Comparison of ENCODE assay signal across 7 cellular contexts in genomic region chr6:44221291-44221960, GRCh38. TPM values are rescaled to one million over a fixed set of nuclear protein-coding genes. Genes with fewer than 3 reads are reported as not detected.
DNase-seq lines count a peak whose midpoint lies in the region; ATAC-seq and TF ChIP-seq lines count a peak whose summit lies in the region.

No MANE protein-coding gene starts in this region.

- intact Hi-C loops in activated CD4-positive, alpha-beta T cell treated with anti-CD3 and anti-CD28 coated beads, Interleukin-2, amount 10 ng/mL, durations not matched to agents 24 days and 14 days (cut with micrococcal nuclease) = loop anchor here (1.0 to 5.0 kb wide), 3 partner anchors 17 to 116 kb away; no protein-coding TSS in a partner anchor

- WGBS in lung, 2 donors = 7 to 11% methylated on average over 4 of the region's 4 CpGs

- H3K27ac ChIP-seq in lung (ENCODE audit: low read depth in 1 of 2, low read length in 1 of 2) = peak overlapping the region; percentile 68 to 87

- no peak overlapping the region for H3K4me3 Mint-ChIP-seq in activated CD4-positive, alpha-beta T cell treated with anti-CD3 and anti-CD28 coated beads, Interleukin-2, amount 10 ng/mL, durations not matched to agents 24 days and 14 days

- DNase-seq in NCI-H69 (lab: John Stamatoyannopoulos, UW) (peak; percentile 93), dermis microvascular lymphatic vessel endothelial cell (ENCODE audit: low read depth in 2 of 2) (peak; percentile 79 to 96), lung (ENCODE audit: low spot score) (peak; percentile 90)
- peak; percentile 93 for DNase-seq in activated CD4-positive, alpha-beta T cell treated with anti-CD3 and anti-CD28 coated beads, Interleukin-2, amount 10 ng/mL, durations not matched to agents 24 days and 14 days
- peak; percentile 45 to 73 (median 69) for DNase-seq in stimulated activated CD4-positive, alpha-beta T cell treated with anti-CD3 and anti-CD28 coated beads, TNF-alpha, amount 100 ng/mL, for 48 hours (ENCODE audit: low read depth in 3 of 3)

- peaks cover 40% of the 10 kb centered on the region for H3K4me1 Mint-ChIP-seq in activated CD4-positive, alpha-beta T cell treated with anti-CD3 and anti-CD28 coated beads, Interleukin-2, amount 10 ng/mL, durations not matched to agents 24 days and 14 days

- no peaks in the 10 kb centered on the region for H3K9me3 ChIP-seq in lung (ENCODE audit: control insufficient read depth in 2 of 2, insufficient read depth in 1 of 2, low read length in 1 of 2)

- H3K36me3 Mint-ChIP-seq in activated CD4-positive, alpha-beta T cell treated with anti-CD3 and anti-CD28 coated beads, Interleukin-2, amount 10 ng/mL, durations not matched to agents 24 days and 14 days (ENCODE audit: low read depth) = peaks cover 3% of the 10 kb centered on the region

- TF ChIP-seq CTCF in lung (IDR thresholded peaks at IDR 0.05; ENCODE audit: control extremely low read depth, extremely low read depth) = peak; percentile 64

- no peak overlapping the region for H3K4me3 ChIP-seq in lung

- H3K27me3 Mint-ChIP-seq in activated CD4-positive, alpha-beta T cell treated with anti-CD3 and anti-CD28 coated beads, Interleukin-2, amount 10 ng/mL, durations not matched to agents 24 days and 14 days = peaks cover 18% of the 10 kb centered on the region

- peaks cover 18 to 27% of the 10 kb centered on the region in 2 donors for H3K4me1 ChIP-seq in lung (ENCODE audit: control insufficient read depth in 2 of 2, insufficient read depth in 2 of 2, low read length in 2 of 2)

- no peaks in the 10 kb centered on the region for H3K36me3 ChIP-seq in lung (ENCODE audit: control insufficient read depth in 2 of 2, insufficient read depth in 2 of 2, low read length in 2 of 2)

- peak overlapping the region; percentile 42 for H3K27ac Mint-ChIP-seq in activated CD4-positive, alpha-beta T cell treated with anti-CD3 and anti-CD28 coated beads, Interleukin-2, amount 10 ng/mL, durations not matched to agents 24 days and 14 days

- ATAC-seq in GM18498 (IDR thresholded peaks at IDR 0.05; ENCODE audit: unreplicated experiment) = peak; percentile 45
- peak; percentile 55 for ATAC-seq in HG03175 (IDR thresholded peaks at IDR 0.05; ENCODE audit: unreplicated experiment)
- peak; percentile 28 for ATAC-seq in lung (ENCODE audit: insufficient read depth, low FRiP score)

- H3K27me3 ChIP-seq in lung (ENCODE audit: control insufficient read depth, insufficient read depth) = no peaks in the 10 kb centered on the region

- H3K9me3 Mint-ChIP-seq in activated CD4-positive, alpha-beta T cell treated with anti-CD3 and anti-CD28 coated beads, Interleukin-2, amount 10 ng/mL, durations not matched to agents 24 days and 14 days = no peaks in the 10 kb centered on the region

RNA-seq across cellular contexts. Expression of gene SLC29A1, which starts 2.0 kb away (rescaled TPM):
- 139 and 144 TPM in 2 replicates for total RNA-seq in activated CD4-positive, alpha-beta T cell treated with anti-CD3 and anti-CD28 coated beads, Interleukin-2, amount 10 ng/mL, durations not matched to agents 24 days and 14 days
- 27.3 and 37.0 TPM in 2 replicates for total RNA-seq in dermis microvascular lymphatic vessel endothelial cell
- 10 to 100 TPM; 19.1 to 42.7 TPM for total RNA-seq in lung
- polyA plus RNA-seq in lung = 10 to 100 TPM; 20.3 to 32.5 TPM

RNA-seq across cellular contexts. Expression of gene MYMX, which starts 4.7 kb away (rescaled TPM):
- total RNA-seq in activated CD4-positive, alpha-beta T cell treated with anti-CD3 and anti-CD28 coated beads, Interleukin-2, amount 10 ng/mL, durations not matched to agents 24 days and 14 days = not detected in 2 replicates
- total RNA-seq in dermis microvascular lymphatic vessel endothelial cell = 0.13 TPM in 1 of 2 replicates, not detected in the other
- total RNA-seq in lung = not detected
- under 1 TPM in 1 of 2 donors, not detected in 1; 0.21 TPM for polyA plus RNA-seq in lung

RNA-seq across cellular contexts. Expression of gene HSP90AB1, which starts 25.5 kb away (rescaled TPM):
- 2,450 and 2,479 TPM in 2 replicates for total RNA-seq in activated CD4-positive, alpha-beta T cell treated with anti-CD3 and anti-CD28 coated beads, Interleukin-2, amount 10 ng/mL, durations not matched to agents 24 days and 14 days
- total RNA-seq in dermis microvascular lymphatic vessel endothelial cell (448 and 497 TPM in 2 replicates), lung (100 to 1,000 TPM; 458 to 700 TPM)
- 100 to 1,000 TPM; 289 to 560 TPM for polyA plus RNA-seq in lung

RNA-seq across cellular contexts. Expression of gene SLC35B2, which starts 35.9 kb away (rescaled TPM):
- 25.3 and 28.0 TPM in 2 replicates for total RNA-seq in activated CD4-positive, alpha-beta T cell treated with anti-CD3 and anti-CD28 coated beads, Interleukin-2, amount 10 ng/mL, durations not matched to agents 24 days and 14 days
- total RNA-seq in dermis microvascular lymphatic vessel endothelial cell (38.0 and 54.6 TPM in 2 replicates), lung (10 to 100 TPM; 29.9 to 44.4 TPM)
- polyA plus RNA-seq in lung = 10 to 100 TPM; 15.0 to 39.9 TPM

RNA-seq across cellular contexts. Expression of gene NFKBIE, which starts 43.9 kb away (rescaled TPM):
- total RNA-seq in activated CD4-positive, alpha-beta T cell treated with anti-CD3 and anti-CD28 coated beads, Interleukin-2, amount 10 ng/mL, durations not matched to agents 24 days and 14 days = 27.6 and 28.2 TPM in 2 replicates
- total RNA-seq in dermis microvascular lymphatic vessel endothelial cell (9.6 and 15.0 TPM in 2 replicates), lung (10 to 100 TPM; 13.1 to 20.1 TPM)
- polyA plus RNA-seq in lung = 10 to 100 TPM; 20.7 to 40.6 TPM
